8 cellular contexts compared by ENCODE assay signal in the genomic region with DNA sequence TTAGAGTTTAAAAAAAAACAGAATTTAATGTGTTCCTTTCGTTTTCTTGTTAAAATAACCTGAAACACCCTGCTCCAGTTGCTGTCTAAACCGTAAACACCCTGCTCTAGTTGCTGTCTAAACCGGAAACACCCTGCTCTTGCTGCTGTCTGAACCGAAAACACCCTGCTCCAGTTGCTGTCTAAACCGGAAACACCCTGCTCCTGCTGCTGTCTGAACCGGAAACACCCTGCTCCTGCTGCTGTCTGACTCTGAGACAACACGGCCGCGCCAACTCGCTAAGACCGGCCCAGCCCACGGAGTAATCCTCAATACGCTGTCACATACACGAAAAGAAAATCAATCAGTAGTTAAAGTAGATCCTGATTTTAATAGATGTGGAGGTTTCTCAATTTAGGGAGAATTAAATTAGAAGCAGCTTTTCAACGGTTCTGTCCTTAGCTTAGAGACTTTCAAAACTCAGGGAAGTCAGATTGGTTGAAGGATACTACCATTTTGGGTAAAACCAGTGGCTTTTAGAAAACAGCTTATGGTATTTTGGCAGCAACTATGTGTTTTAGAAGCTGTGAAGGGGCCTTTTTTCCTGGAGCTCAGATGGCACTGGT.
DNase-seq lines count a peak whose midpoint lies in the region; ATAC-seq, FAIRE-seq and TF ChIP-seq lines count a peak whose summit lies in the region.

No MANE protein-coding gene starts in this region.

- no peaks in the 10 kb centered on the region for H3K4me1 ChIP-seq in kidney (ENCODE audit: control insufficient read depth in 1 of 2, insufficient read depth in 1 of 2, low read depth in 1 of 2, low read length in 2 of 2)

- H3K9ac ChIP-seq in kidney (ENCODE audit: low read length in 2 of 2): no peak overlapping the region

- intact Hi-C loops in kidney (cut with DNase I): no loop called here

- TF ChIP-seq CTCF in kidney (IDR thresholded peaks at IDR 0.05; ENCODE audit: borderline replicate concordance, extremely low read depth, insufficient read depth): no peak

- FAIRE-seq in GM12891 (lab: Jason Lieb, UNC): peak; percentile 99
- no peak for FAIRE-seq in kidney (lab: Jason Lieb, UNC)

- peak overlapping the region in 1 of 2 donors; percentile 15 for H3K27ac ChIP-seq in kidney (ENCODE audit: low read depth in 2 of 2, low read length in 2 of 2)

- H3K9me3 ChIP-seq in kidney (ENCODE audit: control insufficient read depth in 1 of 2, low read length in 2 of 2): no peaks in the 10 kb centered on the region

- no peak for TF ChIP-seq POLR2A in GM12891 (IDR thresholded peaks at IDR 0.05; ENCODE audit: low read depth, low read length)

- peak; percentile 53 for DNase-seq in GM12891 (ENCODE audit: insufficient read length, low spot score)
- peak; percentile 76 for DNase-seq in activated naive CD4-positive, alpha-beta T cell treated with Interleukin-2 at 50 U/mL for 16 hours
- peak; percentile 85 for DNase-seq in kidney
- peak; percentile 33 to 64 (median 56) for DNase-seq in stimulated activated CD4-positive, alpha-beta T cell treated with anti-CD3 and anti-CD28 coated beads, TNF-alpha, amount 100 ng/mL, for 4 hours (ENCODE audit: low read depth in 3 of 3)
- DNase-seq in kidney glomerular epithelial cell (lab: John Stamatoyannopoulos, UW): no peak
- no peak for DNase-seq in HPDE6-E6E7 (ENCODE audit: extremely low spot score)

- ATAC-seq in HG02642 (IDR thresholded peaks at IDR 0.05; ENCODE audit: poor library complexity, unreplicated experiment): peak; percentile 85

- no peak overlapping the region for H3K4me3 ChIP-seq in kidney (ENCODE audit: low read length in 2 of 2)

- H3K36me3 ChIP-seq in kidney (ENCODE audit: control insufficient read depth in 1 of 2, insufficient read depth in 2 of 2, low read length in 2 of 2): peaks cover 5 to 6% of the 10 kb centered on the region in 2 donors

TF ChIP-seq in GM12891, 5 proteins besides CTCF, POLR2A, EP300 and RAD21:
- TF ChIP-seq POU2F2 (IDR thresholded peaks at IDR 0.05; ENCODE audit: low read depth, low read length) (no peak), TAF1 (IDR thresholded peaks at IDR 0.05; ENCODE audit: low read depth, low read length) (no peak), POLR2AphosphoS5 (IDR thresholded peaks at IDR 0.05; ENCODE audit: low read depth, low read length) (no peak), PAX5 (IDR thresholded peaks at IDR 0.05; ENCODE audit: insufficient read depth, low read length, severe bottlenecking) (no peak), SPI1 (IDR thresholded peaks at IDR 0.05; ENCODE audit: low read depth, low read length) (no peak)

TF ChIP-seq in PFSK-1, 5 proteins besides CTCF, POLR2A, EP300 and RAD21:
- TF ChIP-seq POLR2AphosphoS5 (IDR thresholded peaks at IDR 0.05; ENCODE audit: low read depth, low read length) (peak; percentile 65), TAF1 (IDR thresholded peaks at IDR 0.05; ENCODE audit: borderline replicate concordance, insufficient read depth, low read length) (peak; percentile 44; the same call in 1 of the 2 replicates), FOXP2 (optimal IDR thresholded peaks at IDR 0.05; ENCODE audit: borderline replicate concordance, extremely low read depth, extremely low read length, insufficient read depth) (peak; percentile 74), SIN3A (IDR thresholded peaks at IDR 0.05; ENCODE audit: borderline replicate concordance, insufficient read depth, low read length) (no peak)
- TF ChIP-seq, protein P1, sequence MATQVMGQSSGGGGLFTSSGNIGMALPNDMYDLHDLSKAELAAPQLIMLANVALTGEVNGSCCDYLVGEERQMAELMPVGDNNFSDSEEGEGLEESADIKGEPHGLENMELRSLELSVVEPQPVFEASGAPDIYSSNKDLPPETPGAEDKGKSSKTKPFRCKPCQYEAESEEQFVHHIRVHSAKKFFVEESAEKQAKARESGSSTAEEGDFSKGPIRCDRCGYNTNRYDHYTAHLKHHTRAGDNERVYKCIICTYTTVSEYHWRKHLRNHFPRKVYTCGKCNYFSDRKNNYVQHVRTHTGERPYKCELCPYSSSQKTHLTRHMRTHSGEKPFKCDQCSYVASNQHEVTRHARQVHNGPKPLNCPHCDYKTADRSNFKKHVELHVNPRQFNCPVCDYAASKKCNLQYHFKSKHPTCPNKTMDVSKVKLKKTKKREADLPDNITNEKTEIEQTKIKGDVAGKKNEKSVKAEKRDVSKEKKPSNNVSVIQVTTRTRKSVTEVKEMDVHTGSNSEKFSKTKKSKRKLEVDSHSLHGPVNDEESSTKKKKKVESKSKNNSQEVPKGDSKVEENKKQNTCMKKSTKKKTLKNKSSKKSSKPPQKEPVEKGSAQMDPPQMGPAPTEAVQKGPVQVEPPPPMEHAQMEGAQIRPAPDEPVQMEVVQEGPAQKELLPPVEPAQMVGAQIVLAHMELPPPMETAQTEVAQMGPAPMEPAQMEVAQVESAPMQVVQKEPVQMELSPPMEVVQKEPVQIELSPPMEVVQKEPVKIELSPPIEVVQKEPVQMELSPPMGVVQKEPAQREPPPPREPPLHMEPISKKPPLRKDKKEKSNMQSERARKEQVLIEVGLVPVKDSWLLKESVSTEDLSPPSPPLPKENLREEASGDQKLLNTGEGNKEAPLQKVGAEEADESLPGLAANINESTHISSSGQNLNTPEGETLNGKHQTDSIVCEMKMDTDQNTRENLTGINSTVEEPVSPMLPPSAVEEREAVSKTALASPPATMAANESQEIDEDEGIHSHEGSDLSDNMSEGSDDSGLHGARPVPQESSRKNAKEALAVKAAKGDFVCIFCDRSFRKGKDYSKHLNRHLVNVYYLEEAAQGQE (IDR thresholded peaks at IDR 0.05; ENCODE audit: insufficient read depth in 1 of 2, low read depth in 2 of 2, low read length in 2 of 2): 0 out of 4 replicates have a peak, but pooled peaks of 1 of the 2 experiments have one; percentile 10

Comparison
In these comparisons a context has a peak if more than half of its experiments do, and no peak if none do; other contexts are left out.
1. DNase-seq: peak in GM12891 (single experiment), activated naive CD4-positive, alpha-beta T cell treated with Interleukin-2 at 50 U/mL for 16 hours (single experiment), kidney (single experiment) and stimulated activated CD4-positive, alpha-beta T cell treated with anti-CD3 and anti-CD28 coated beads, TNF-alpha, amount 100 ng/mL, for 4 hours (3 of 3); none in kidney glomerular epithelial cell (single experiment) and HPDE6-E6E7 (single experiment).